Comparison of ENCODE assay signal across 30 cellular contexts in genomic region chr14:104349950-104350349, GRCh38.
A peak's percentile ranks its signal among the peaks of the same experiment; 100 is the strongest.
DNase-seq lines count a peak whose midpoint lies in the region; ATAC-seq and TF ChIP-seq lines count a peak whose summit lies in the region.
"Had no signal": no experiment of that assay in that cellular context is flagged by ENCODE, and none has a peak within 500 bp of the region (broad histone marks: within the 10 kb centered on the region; RNA-seq: fewer than 3 reads in every experiment).

No MANE protein-coding gene starts in this region.

- H4K20me1 ChIP-seq in hepatocyte (ENCODE audit: insufficient read depth, poor library complexity, severe bottlenecking): no peaks in the 10 kb centered on the region

- WGBS in hepatocyte (ENCODE audit: low lambda C conversion rate, missing lambda C conversion rate): 72% methylated on average over 3 of the region's 3 CpGs

- peak; percentile 10 for DNase-seq in activated T-cell treated with anti-CD3 and anti-CD28 coated beads, Interleukin-2, amount 50 U/mL, for 1 hour
- no peak for DNase-seq in activated T-cell treated with anti-CD3 and anti-CD28 coated beads, Interleukin-2, amount 50 U/mL, for 4 hours
- peak; percentile 2 for DNase-seq in Daoy (ENCODE audit: low read depth)
- DNase-seq in hepatocyte (ENCODE audit: low spot score): no peak
- peak; percentile 54 for DNase-seq in sciatic nerve (ENCODE audit: low spot score)
- DNase-seq in hippocampal formation (lab: John Stamatoyannopoulos, UW): no peak
- DNase-seq in DMS79 treated with DMSO at 0.1 percent for 48 hours (lab: John Stamatoyannopoulos, UW): no peak
- no peak for DNase-seq in mucosa of gallbladder (ENCODE audit: low spot score)
- DNase-seq: activated CD8-positive, alpha-beta T cell treated with anti-CD3 and anti-CD28 coated beads, Interleukin-2, amount 10 ng/mL, durations not matched to agents 7 days and 5 days; activated gamma-delta T cell; EL; GOT3; heart right ventricle; HFFc6; KBM-7; NCI-H187 treated with DMSO at 0.1 percent for 48 hours; NCI-H526 treated with DMSO at 0.1 percent for 48 hours; SIG-M5; stimulated activated CD8-positive, alpha-beta memory T cell treated with anti-CD3 and anti-CD28 coated beads, Interleukin-4, amount 100 ng/mL, for 48 hours had no signal

- H3K9me3 ChIP-seq in hepatocyte (ENCODE audit: low read depth): no peaks in the 10 kb centered on the region

- H3K27me3 ChIP-seq in hepatocyte: no peaks in the 10 kb centered on the region

- H2AFZ ChIP-seq in hepatocyte: no peak overlapping the region
- H2AFZ ChIP-seq: parathyroid adenoma had no signal

- H3K27me3 Mint-ChIP-seq in activated T-cell treated with anti-CD3 and anti-CD28 coated beads, Interleukin-2, amount 50 U/mL, for 4 hours (ENCODE audit: low read depth): peaks cover 10% of the 10 kb centered on the region
- H3K27me3 Mint-ChIP-seq: dendritic cell treated with granulocyte-macrophage colony-stimulating factor and Interleukin-4, amounts not matched to agents 40 ng/mL and 50 ng/mL, for 4 days had no signal

- ATAC-seq in activated T-cell treated with anti-CD3 and anti-CD28 coated beads, Interleukin-2, amount 50 U/mL, for 4 hours: no peak
- no peak for ATAC-seq in sciatic nerve
- ATAC-seq: A549; activated CD8-positive, alpha-beta T cell treated with anti-CD3 and anti-CD28 coated beads, Interleukin-2, amount 10 ng/mL, durations not matched to agents 7 days and 5 days; GM12878; right cardiac atrium had no signal

- H3K4me1 ChIP-seq in hepatocyte (ENCODE audit: insufficient read depth): peaks cover 8% of the 10 kb centered on the region
- H3K4me1 ChIP-seq: A549, parathyroid adenoma had no signal

- peak overlapping the region; percentile 53 for H3K4me2 ChIP-seq in hepatocyte
- H3K4me2 ChIP-seq: A549 had no signal

- no peak overlapping the region for H3K4me3 Mint-ChIP-seq in activated T-cell treated with anti-CD3 and anti-CD28 coated beads, Interleukin-2, amount 50 U/mL, for 4 hours
- H3K4me3 Mint-ChIP-seq: activated CD8-positive, alpha-beta T cell treated with anti-CD3 and anti-CD28 coated beads, Interleukin-2, amount 10 ng/mL, durations not matched to agents 7 days and 5 days; CD4-positive, alpha-beta T cell; central memory CD8-positive, alpha-beta T cell; dendritic cell treated with granulocyte-macrophage colony-stimulating factor and Interleukin-4, amounts not matched to agents 40 ng/mL and 50 ng/mL, for 4 days; HFFc6; neural crest cell; stimulated activated naive CD8-positive, alpha-beta T cell treated with anti-CD3 and anti-CD28 coated beads, Interleukin-15, Interleukin-2, amounts not matched to agents 100 ng/mL and 50 ng/mL, for 24 hours; T-helper 2 cell treated with Interferon-gamma antibody and Interleukin-4, amounts not matched to agents 5 μg/mL and 100 μg/mL, for 36 hours had no signal

- no peak overlapping the region for H3K4me3 ChIP-seq in hepatocyte
- H3K4me3 ChIP-seq: A549, esophagus muscularis mucosa, GM12878, heart right ventricle had no signal

- no peak for TF ChIP-seq CTCF in hepatocyte (IDR thresholded peaks at IDR 0.05; ENCODE audit: poor library complexity)

- no peaks in the 10 kb centered on the region for H3K36me3 ChIP-seq in hepatocyte (replicated peaks; ENCODE audit: insufficient read depth, low read depth)
- H3K36me3 ChIP-seq: esophagus muscularis mucosa, heart right ventricle had no signal

- H3K36me3 Mint-ChIP-seq in activated T-cell treated with anti-CD3 and anti-CD28 coated beads, Interleukin-2, amount 50 U/mL, for 4 hours (ENCODE audit: insufficient read depth): no peaks in the 10 kb centered on the region

- peaks cover 7% of the 10 kb centered on the region for H3K9me3 Mint-ChIP-seq in activated T-cell treated with anti-CD3 and anti-CD28 coated beads, Interleukin-2, amount 50 U/mL, for 4 hours
- H3K9me3 Mint-ChIP-seq: central memory CD8-positive, alpha-beta T cell; dendritic cell treated with granulocyte-macrophage colony-stimulating factor and Interleukin-4, amounts not matched to agents 40 ng/mL and 50 ng/mL, for 4 days; neural crest cell; T-helper 2 cell treated with Interferon-gamma antibody and Interleukin-4, amounts not matched to agents 5 μg/mL and 100 μg/mL, for 36 hours had no signal

- H3K9me2 ChIP-seq in hepatocyte (replicated peaks; ENCODE audit: insufficient read depth): no peaks in the 10 kb centered on the region

- H3K4me1 Mint-ChIP-seq in activated T-cell treated with anti-CD3 and anti-CD28 coated beads, Interleukin-2, amount 50 U/mL, for 4 hours (ENCODE audit: low read depth): no peaks in the 10 kb centered on the region
- H3K4me1 Mint-ChIP-seq: central memory CD8-positive, alpha-beta T cell had no signal

- peak overlapping the region; percentile 34 for H3K27ac ChIP-seq in hepatocyte
- H3K27ac ChIP-seq: A549, esophagus muscularis mucosa, parathyroid adenoma had no signal

- intact Hi-C loops in sciatic nerve (cut with DNase I): no loop called here

- no peaks in the 10 kb centered on the region for H3K79me2 ChIP-seq in hepatocyte
- H3K79me2 ChIP-seq: parathyroid adenoma had no signal

Comparison
In these comparisons a context has a peak if more than half of its experiments do, and no peak if none do; other contexts are left out.
1. DNase-seq: peak in activated T-cell treated with anti-CD3 and anti-CD28 coated beads, Interleukin-2, amount 50 U/mL, for 1 hour (single experiment), Daoy (single experiment) and sciatic nerve (single experiment); none in activated T-cell treated with anti-CD3 and anti-CD28 coated beads, Interleukin-2, amount 50 U/mL, for 4 hours (single experiment), hepatocyte (single experiment), hippocampal formation (0 of 2), DMS79 treated with DMSO at 0.1 percent for 48 hours (single experiment) and mucosa of gallbladder (single experiment).